ENCODE assay signal across 2 cellular contexts in the genomic region with DNA sequence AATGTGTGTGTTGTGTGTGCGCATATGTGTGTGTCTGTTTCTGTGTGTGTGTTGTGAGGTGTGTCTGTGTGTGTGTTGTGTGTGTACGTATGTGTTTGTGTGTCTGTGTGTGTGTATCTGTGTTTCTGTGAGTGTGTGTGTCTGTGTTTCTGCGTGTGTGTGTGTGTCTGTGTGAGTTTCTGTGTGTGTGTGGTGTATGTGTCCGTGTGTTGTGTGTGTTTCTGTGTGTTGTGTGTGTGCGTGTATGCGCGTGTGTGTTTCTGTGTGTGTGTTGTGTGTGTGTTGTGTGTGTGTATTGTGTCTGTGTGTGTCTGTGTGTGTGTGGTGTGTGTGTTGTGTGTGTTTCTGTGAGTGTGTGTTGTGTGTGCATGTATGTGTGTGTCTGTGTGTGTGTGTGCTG.
TF ChIP-seq lines count a peak whose summit lies in the region.

No MANE protein-coding gene starts in this region.

TF ChIP-seq in WTC11, 78 proteins besides CTCF, POLR2A, EP300 and RAD21:
- TF ChIP-seq ETV6 (CRISPR knock-in tag; IDR thresholded peaks at IDR 0.05) (no peak), SOX15 (CRISPR knock-in tag; IDR thresholded peaks at IDR 0.05) (no peak), NR1H2 (CRISPR knock-in tag; IDR thresholded peaks at IDR 0.05) (no peak), FOXJ3 (CRISPR knock-in tag; IDR thresholded peaks at IDR 0.05; ENCODE audit: borderline replicate concordance) (no peak), NFYB (CRISPR knock-in tag; conservative IDR thresholded peaks at IDR 0.05; ENCODE audit: low read depth) (no peak), ARID4B (CRISPR knock-in tag; IDR thresholded peaks at IDR 0.05; ENCODE audit: borderline replicate concordance) (no peak), TEAD1 (CRISPR knock-in tag; IDR thresholded peaks at IDR 0.05) (no peak), USF2 (CRISPR knock-in tag; IDR thresholded peaks at IDR 0.05) (no peak), PREB (CRISPR knock-in tag; IDR thresholded peaks at IDR 0.05; ENCODE audit: borderline replicate concordance) (no peak), EMX1 (CRISPR knock-in tag; IDR thresholded peaks at IDR 0.05) (no peak), GRHL2 (CRISPR knock-in tag; IDR thresholded peaks at IDR 0.05; ENCODE audit: insufficient replicate concordance, severe bottlenecking) (no peak)
- TF ChIP-seq, protein P1, sequence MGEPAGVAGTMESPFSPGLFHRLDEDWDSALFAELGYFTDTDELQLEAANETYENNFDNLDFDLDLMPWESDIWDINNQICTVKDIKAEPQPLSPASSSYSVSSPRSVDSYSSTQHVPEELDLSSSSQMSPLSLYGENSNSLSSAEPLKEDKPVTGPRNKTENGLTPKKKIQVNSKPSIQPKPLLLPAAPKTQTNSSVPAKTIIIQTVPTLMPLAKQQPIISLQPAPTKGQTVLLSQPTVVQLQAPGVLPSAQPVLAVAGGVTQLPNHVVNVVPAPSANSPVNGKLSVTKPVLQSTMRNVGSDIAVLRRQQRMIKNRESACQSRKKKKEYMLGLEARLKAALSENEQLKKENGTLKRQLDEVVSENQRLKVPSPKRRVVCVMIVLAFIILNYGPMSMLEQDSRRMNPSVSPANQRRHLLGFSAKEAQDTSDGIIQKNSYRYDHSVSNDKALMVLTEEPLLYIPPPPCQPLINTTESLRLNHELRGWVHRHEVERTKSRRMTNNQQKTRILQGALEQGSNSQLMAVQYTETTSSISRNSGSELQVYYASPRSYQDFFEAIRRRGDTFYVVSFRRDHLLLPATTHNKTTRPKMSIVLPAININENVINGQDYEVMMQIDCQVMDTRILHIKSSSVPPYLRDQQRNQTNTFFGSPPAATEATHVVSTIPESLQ (CRISPR knock-in tag; IDR thresholded peaks at IDR 0.05): no peak
- TF ChIP-seq, protein P2, sequence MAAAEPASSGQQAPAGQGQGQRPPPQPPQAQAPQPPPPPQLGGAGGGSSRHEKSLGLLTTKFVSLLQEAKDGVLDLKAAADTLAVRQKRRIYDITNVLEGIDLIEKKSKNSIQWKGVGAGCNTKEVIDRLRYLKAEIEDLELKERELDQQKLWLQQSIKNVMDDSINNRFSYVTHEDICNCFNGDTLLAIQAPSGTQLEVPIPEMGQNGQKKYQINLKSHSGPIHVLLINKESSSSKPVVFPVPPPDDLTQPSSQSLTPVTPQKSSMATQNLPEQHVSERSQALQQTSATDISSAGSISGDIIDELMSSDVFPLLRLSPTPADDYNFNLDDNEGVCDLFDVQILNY (CRISPR knock-in tag; IDR thresholded peaks at IDR 0.05): no peak
- TF ChIP-seq, protein P3, sequence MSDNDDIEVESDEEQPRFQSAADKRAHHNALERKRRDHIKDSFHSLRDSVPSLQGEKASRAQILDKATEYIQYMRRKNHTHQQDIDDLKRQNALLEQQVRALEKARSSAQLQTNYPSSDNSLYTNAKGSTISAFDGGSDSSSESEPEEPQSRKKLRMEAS (CRISPR knock-in tag; IDR thresholded peaks at IDR 0.05): no peak
TF ChIP-seq in WTC11: peak in this region for 0.

TF ChIP-seq in endothelial cell of umbilical vein, 7 proteins besides CTCF, POLR2A, EP300 and RAD21:
- no peak for TF ChIP-seq GATA2 (IDR thresholded peaks at IDR 0.05; ENCODE audit: insufficient read depth, insufficient read length, low read depth, low read length)
- TF ChIP-seq JUN (IDR thresholded peaks at IDR 0.05; ENCODE audit: borderline replicate concordance, insufficient read depth, insufficient read length, low read depth): no peak
- no peak for TF ChIP-seq FOS (IDR thresholded peaks at IDR 0.05; ENCODE audit: borderline replicate concordance, insufficient read depth, low read length)
- TF ChIP-seq EZH2 (IDR thresholded peaks at IDR 0.05; ENCODE audit: borderline replicate concordance, low read depth, low read length, severe bottlenecking): no peak
- TF ChIP-seq, protein P3 (IDR thresholded peaks at IDR 0.05; ENCODE audit: insufficient read depth, insufficient read length): no peak
- TF ChIP-seq POLR2AphosphoS5 (IDR thresholded peaks at IDR 0.05; ENCODE audit: insufficient read depth, low read depth, low read length): no peak
- TF ChIP-seq MYC (IDR thresholded peaks at IDR 0.05; ENCODE audit: low read depth, low read length): no peak
